ENCODE assay signal across 1 cellular context in the genomic region with DNA sequence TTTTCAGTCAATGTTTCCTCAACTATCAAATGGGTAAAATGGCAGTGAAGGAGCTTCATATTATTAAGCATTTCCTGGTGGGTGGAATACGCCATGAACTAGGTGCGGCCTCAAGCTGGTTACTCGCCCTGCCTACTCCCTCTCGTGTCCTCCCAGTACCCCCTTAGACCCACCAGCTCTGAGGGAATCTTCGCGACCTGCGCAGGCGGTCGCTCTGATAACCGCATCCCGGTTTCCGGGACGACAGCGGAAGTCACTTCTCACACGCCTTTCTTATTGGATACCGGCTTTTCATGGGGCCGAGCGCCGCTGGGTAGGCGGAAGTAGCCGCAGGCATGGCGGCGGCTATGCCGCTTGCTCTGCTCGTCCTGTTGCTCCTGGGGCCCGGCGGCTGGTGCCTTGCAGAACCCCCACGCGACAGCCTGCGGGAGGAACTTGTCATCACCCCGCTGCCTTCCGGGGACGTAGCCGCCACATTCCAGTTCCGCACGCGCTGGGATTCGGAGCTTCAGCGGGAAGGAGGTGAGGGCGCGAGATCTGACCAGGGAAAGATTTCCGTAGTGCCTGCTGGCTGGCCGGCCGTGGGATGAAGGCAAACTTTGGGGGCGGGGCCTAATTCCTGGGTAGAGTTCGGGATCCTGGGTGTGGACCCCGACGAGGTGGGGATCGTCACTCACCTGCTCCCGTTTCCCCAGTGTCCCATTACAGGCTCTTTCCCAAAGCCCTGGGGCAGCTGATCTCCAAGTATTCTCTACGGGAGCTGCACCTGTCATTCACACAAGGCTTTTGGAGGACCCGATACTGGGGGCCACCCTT.
TF ChIP-seq lines count a peak whose summit lies in the region.

A gene (plus strand): TSS at position 320 of the 816 bp plus-strand sequence. CDS start 16 bp downstream, at position 336.

TF ChIP-seq in HepG2, 621 proteins besides CTCF, POLR2A, EP300 and RAD21 (continued from another document and continues in another):
- TF ChIP-seq, protein P1, sequence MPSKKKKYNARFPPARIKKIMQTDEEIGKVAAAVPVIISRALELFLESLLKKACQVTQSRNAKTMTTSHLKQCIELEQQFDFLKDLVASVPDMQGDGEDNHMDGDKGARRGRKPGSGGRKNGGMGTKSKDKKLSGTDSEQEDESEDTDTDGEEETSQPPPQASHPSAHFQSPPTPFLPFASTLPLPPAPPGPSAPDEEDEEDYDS (CRISPR knock-in tag; IDR thresholded peaks at IDR 0.05) = peak; percentile 92
- TF ChIP-seq, protein P2, sequence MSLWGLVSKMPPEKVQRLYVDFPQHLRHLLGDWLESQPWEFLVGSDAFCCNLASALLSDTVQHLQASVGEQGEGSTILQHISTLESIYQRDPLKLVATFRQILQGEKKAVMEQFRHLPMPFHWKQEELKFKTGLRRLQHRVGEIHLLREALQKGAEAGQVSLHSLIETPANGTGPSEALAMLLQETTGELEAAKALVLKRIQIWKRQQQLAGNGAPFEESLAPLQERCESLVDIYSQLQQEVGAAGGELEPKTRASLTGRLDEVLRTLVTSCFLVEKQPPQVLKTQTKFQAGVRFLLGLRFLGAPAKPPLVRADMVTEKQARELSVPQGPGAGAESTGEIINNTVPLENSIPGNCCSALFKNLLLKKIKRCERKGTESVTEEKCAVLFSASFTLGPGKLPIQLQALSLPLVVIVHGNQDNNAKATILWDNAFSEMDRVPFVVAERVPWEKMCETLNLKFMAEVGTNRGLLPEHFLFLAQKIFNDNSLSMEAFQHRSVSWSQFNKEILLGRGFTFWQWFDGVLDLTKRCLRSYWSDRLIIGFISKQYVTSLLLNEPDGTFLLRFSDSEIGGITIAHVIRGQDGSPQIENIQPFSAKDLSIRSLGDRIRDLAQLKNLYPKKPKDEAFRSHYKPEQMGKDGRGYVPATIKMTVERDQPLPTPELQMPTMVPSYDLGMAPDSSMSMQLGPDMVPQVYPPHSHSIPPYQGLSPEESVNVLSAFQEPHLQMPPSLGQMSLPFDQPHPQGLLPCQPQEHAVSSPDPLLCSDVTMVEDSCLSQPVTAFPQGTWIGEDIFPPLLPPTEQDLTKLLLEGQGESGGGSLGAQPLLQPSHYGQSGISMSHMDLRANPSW (CRISPR knock-in tag; IDR thresholded peaks at IDR 0.05; ENCODE audit: borderline replicate concordance) = 0 out of 2 replicates have a peak, but pooled peaks have one; percentile 32
- peak; percentile 82; the same call in 1 of the 2 replicates for TF ChIP-seq ZNF713 (CRISPR knock-in tag; IDR thresholded peaks at IDR 0.05)
- TF ChIP-seq, protein P3, sequence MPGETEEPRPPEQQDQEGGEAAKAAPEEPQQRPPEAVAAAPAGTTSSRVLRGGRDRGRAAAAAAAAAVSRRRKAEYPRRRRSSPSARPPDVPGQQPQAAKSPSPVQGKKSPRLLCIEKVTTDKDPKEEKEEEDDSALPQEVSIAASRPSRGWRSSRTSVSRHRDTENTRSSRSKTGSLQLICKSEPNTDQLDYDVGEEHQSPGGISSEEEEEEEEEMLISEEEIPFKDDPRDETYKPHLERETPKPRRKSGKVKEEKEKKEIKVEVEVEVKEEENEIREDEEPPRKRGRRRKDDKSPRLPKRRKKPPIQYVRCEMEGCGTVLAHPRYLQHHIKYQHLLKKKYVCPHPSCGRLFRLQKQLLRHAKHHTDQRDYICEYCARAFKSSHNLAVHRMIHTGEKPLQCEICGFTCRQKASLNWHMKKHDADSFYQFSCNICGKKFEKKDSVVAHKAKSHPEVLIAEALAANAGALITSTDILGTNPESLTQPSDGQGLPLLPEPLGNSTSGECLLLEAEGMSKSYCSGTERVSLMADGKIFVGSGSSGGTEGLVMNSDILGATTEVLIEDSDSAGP (CRISPR knock-in tag; IDR thresholded peaks at IDR 0.05; ENCODE audit: borderline replicate concordance) = peak; percentile 96
- TF ChIP-seq, protein P4, sequence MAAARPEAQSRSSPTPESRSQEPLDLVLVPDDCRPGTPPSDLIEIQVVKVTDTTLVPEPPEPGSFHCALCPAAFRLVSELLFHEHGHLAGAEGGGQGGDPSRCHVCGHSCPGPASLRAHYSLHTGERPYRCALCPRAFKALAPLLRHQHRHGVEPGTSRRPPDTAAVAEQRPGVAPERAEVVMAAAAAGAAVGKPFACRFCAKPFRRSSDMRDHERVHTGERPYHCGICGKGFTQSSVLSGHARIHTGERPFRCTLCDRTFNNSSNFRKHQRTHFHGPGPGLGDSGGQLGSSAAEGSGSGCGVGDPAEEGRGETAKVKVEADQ (CRISPR knock-in tag; IDR thresholded peaks at IDR 0.05; ENCODE audit: borderline replicate concordance) = peak; percentile 73
- TF ChIP-seq NFIC (IDR thresholded peaks at IDR 0.05; ENCODE audit: low read length) = 0 out of 2 replicates have a peak, but pooled peaks have one; percentile 69
- no peak for TF ChIP-seq HOXA7 (CRISPR knock-in tag; IDR thresholded peaks at IDR 0.05)
- TF ChIP-seq RORA (CRISPR knock-in tag; IDR thresholded peaks at IDR 0.05) = no peak
- TF ChIP-seq MXI1 (IDR thresholded peaks at IDR 0.05; ENCODE audit: borderline replicate concordance, low read depth, low read length) = peak; percentile 97; the same call in 2 of the 3 replicates
- peak; percentile 56 to 88; a peak in 2 of 4 replicates for TF ChIP-seq KLF16 (CRISPR knock-in tag; IDR thresholded peaks at IDR 0.05)
- TF ChIP-seq ZNF883 (CRISPR knock-in tag; IDR thresholded peaks at IDR 0.05; ENCODE audit: not compliant biosample characterization) = peak; percentile 95
- TF ChIP-seq, protein P5, sequence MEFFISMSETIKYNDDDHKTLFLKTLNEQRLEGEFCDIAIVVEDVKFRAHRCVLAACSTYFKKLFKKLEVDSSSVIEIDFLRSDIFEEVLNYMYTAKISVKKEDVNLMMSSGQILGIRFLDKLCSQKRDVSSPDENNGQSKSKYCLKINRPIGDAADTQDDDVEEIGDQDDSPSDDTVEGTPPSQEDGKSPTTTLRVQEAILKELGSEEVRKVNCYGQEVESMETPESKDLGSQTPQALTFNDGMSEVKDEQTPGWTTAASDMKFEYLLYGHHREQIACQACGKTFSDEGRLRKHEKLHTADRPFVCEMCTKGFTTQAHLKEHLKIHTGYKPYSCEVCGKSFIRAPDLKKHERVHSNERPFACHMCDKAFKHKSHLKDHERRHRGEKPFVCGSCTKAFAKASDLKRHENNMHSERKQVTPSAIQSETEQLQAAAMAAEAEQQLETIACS (CRISPR knock-in tag; IDR thresholded peaks at IDR 0.05) = no peak
- TF ChIP-seq, protein P6, sequence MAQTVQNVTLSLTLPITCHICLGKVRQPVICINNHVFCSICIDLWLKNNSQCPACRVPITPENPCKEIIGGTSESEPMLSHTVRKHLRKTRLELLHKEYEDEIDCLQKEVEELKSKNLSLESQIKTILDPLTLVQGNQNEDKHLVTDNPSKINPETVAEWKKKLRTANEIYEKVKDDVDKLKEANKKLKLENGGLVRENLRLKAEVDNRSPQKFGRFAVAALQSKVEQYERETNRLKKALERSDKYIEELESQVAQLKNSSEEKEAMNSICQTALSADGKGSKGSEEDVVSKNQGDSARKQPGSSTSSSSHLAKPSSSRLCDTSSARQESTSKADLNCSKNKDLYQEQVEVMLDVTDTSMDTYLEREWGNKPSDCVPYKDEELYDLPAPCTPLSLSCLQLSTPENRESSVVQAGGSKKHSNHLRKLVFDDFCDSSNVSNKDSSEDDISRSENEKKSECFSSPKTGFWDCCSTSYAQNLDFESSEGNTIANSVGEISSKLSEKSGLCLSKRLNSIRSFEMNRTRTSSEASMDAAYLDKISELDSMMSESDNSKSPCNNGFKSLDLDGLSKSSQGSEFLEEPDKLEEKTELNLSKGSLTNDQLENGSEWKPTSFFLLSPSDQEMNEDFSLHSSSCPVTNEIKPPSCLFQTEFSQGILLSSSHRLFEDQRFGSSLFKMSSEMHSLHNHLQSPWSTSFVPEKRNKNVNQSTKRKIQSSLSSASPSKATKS (CRISPR knock-in tag; IDR thresholded peaks at IDR 0.05) = no peak
- TF ChIP-seq SIX4 (CRISPR knock-in tag; IDR thresholded peaks at IDR 0.05) = no peak
- peak; percentile 88 for TF ChIP-seq SIN3A (IDR thresholded peaks at IDR 0.05; ENCODE audit: borderline replicate concordance, low read depth, low read length)
- TF ChIP-seq CENPX (CRISPR knock-in tag; IDR thresholded peaks at IDR 0.05) = no peak
- TF ChIP-seq MBD4 (IDR thresholded peaks at IDR 0.05; ENCODE audit: borderline replicate concordance, low read length) = no peak
- TF ChIP-seq ETV5 (CRISPR knock-in tag; IDR thresholded peaks at IDR 0.05; ENCODE audit: borderline replicate concordance) = peak; percentile 79
- TF ChIP-seq, protein P7, sequence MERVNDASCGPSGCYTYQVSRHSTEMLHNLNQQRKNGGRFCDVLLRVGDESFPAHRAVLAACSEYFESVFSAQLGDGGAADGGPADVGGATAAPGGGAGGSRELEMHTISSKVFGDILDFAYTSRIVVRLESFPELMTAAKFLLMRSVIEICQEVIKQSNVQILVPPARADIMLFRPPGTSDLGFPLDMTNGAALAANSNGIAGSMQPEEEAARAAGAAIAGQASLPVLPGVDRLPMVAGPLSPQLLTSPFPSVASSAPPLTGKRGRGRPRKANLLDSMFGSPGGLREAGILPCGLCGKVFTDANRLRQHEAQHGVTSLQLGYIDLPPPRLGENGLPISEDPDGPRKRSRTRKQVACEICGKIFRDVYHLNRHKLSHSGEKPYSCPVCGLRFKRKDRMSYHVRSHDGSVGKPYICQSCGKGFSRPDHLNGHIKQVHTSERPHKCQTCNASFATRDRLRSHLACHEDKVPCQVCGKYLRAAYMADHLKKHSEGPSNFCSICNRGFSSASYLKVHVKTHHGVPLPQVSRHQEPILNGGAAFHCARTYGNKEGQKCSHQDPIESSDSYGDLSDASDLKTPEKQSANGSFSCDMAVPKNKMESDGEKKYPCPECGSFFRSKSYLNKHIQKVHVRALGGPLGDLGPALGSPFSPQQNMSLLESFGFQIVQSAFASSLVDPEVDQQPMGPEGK (CRISPR knock-in tag; IDR thresholded peaks at IDR 0.05) = peak; percentile 50
- TF ChIP-seq NR2F2 (IDR thresholded peaks at IDR 0.05; ENCODE audit: borderline replicate concordance, low read depth) = no peak
- no peak for TF ChIP-seq PRPF4 (IDR thresholded peaks at IDR 0.05; ENCODE audit: low read depth, low read length, poor library complexity, severe bottlenecking)
- no peak for TF ChIP-seq NPAS2 (CRISPR knock-in tag; IDR thresholded peaks at IDR 0.05; ENCODE audit: borderline replicate concordance)
- peak; percentile 88; the same call in 1 of the 2 replicates for TF ChIP-seq ZNF547 (CRISPR knock-in tag; IDR thresholded peaks at IDR 0.05)
- peak; percentile 98 for TF ChIP-seq ZNF598 (CRISPR knock-in tag; IDR thresholded peaks at IDR 0.05; ENCODE audit: borderline replicate concordance)
- TF ChIP-seq, protein P8, sequence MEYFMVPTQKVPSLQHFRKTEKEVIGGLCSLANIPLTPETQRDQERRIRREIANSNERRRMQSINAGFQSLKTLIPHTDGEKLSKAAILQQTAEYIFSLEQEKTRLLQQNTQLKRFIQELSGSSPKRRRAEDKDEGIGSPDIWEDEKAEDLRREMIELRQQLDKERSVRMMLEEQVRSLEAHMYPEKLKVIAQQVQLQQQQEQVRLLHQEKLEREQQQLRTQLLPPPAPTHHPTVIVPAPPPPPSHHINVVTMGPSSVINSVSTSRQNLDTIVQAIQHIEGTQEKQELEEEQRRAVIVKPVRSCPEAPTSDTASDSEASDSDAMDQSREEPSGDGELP (IDR thresholded peaks at IDR 0.05; ENCODE audit: borderline replicate concordance, low read depth) = peak; percentile 31; the same call in 1 of the 2 replicates
- TF ChIP-seq KLF9 (CRISPR knock-in tag; IDR thresholded peaks at IDR 0.05; ENCODE audit: low read depth) = no peak; the same call in 1 of the 2 replicates
- TF ChIP-seq MLLT10 (CRISPR knock-in tag; IDR thresholded peaks at IDR 0.05) = no peak
- 0 out of 2 replicates have a peak, but pooled peaks have one; percentile 32 for TF ChIP-seq ARNTL (CRISPR knock-in tag; IDR thresholded peaks at IDR 0.05)
- TF ChIP-seq GTF3A (CRISPR knock-in tag; conservative IDR thresholded peaks at IDR 0.05) = no peak
- 0 out of 2 replicates have a peak, but pooled peaks have one; percentile 59 for TF ChIP-seq ZC3H4 (CRISPR knock-in tag; IDR thresholded peaks at IDR 0.05; ENCODE audit: borderline replicate concordance)
- TF ChIP-seq YEATS4 (CRISPR knock-in tag; IDR thresholded peaks at IDR 0.05; ENCODE audit: borderline replicate concordance) = peak; percentile 93
- no peak for TF ChIP-seq SMARCE1 (IDR thresholded peaks at IDR 0.05; ENCODE audit: borderline replicate concordance)
- TF ChIP-seq HIVEP1 (CRISPR knock-in tag; IDR thresholded peaks at IDR 0.05) = peak; percentile 88
- TF ChIP-seq, protein P9, sequence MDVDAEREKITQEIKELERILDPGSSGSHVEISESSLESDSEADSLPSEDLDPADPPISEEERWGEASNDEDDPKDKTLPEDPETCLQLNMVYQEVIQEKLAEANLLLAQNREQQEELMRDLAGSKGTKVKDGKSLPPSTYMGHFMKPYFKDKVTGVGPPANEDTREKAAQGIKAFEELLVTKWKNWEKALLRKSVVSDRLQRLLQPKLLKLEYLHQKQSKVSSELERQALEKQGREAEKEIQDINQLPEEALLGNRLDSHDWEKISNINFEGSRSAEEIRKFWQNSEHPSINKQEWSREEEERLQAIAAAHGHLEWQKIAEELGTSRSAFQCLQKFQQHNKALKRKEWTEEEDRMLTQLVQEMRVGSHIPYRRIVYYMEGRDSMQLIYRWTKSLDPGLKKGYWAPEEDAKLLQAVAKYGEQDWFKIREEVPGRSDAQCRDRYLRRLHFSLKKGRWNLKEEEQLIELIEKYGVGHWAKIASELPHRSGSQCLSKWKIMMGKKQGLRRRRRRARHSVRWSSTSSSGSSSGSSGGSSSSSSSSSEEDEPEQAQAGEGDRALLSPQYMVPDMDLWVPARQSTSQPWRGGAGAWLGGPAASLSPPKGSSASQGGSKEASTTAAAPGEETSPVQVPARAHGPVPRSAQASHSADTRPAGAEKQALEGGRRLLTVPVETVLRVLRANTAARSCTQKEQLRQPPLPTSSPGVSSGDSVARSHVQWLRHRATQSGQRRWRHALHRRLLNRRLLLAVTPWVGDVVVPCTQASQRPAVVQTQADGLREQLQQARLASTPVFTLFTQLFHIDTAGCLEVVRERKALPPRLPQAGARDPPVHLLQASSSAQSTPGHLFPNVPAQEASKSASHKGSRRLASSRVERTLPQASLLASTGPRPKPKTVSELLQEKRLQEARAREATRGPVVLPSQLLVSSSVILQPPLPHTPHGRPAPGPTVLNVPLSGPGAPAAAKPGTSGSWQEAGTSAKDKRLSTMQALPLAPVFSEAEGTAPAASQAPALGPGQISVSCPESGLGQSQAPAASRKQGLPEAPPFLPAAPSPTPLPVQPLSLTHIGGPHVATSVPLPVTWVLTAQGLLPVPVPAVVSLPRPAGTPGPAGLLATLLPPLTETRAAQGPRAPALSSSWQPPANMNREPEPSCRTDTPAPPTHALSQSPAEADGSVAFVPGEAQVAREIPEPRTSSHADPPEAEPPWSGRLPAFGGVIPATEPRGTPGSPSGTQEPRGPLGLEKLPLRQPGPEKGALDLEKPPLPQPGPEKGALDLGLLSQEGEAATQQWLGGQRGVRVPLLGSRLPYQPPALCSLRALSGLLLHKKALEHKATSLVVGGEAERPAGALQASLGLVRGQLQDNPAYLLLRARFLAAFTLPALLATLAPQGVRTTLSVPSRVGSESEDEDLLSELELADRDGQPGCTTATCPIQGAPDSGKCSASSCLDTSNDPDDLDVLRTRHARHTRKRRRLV (CRISPR knock-in tag; IDR thresholded peaks at IDR 0.05) = no peak
- no peak for TF ChIP-seq FOXP1 (IDR thresholded peaks at IDR 0.05)
- TF ChIP-seq FOXP1 (CRISPR knock-in tag; IDR thresholded peaks at IDR 0.05) = no peak
- TF ChIP-seq CBFB (CRISPR knock-in tag; IDR thresholded peaks at IDR 0.05) = peak; percentile 85
- peak; percentile 76; the same call in 1 of the 2 replicates for TF ChIP-seq MTF2 (CRISPR knock-in tag; IDR thresholded peaks at IDR 0.05; ENCODE audit: borderline replicate concordance)
- TF ChIP-seq RXRA (CRISPR knock-in tag; IDR thresholded peaks at IDR 0.05) = peak; percentile 87
- no peak for TF ChIP-seq NFIB (CRISPR knock-in tag; IDR thresholded peaks at IDR 0.05; ENCODE audit: borderline replicate concordance)
- TF ChIP-seq ZNF746 (CRISPR knock-in tag; IDR thresholded peaks at IDR 0.05) = peak; percentile 50; the same call in 1 of the 2 replicates
- TF ChIP-seq TSC22D2 (CRISPR knock-in tag; IDR thresholded peaks at IDR 0.05; ENCODE audit: borderline replicate concordance) = peak; percentile 82
- peak; percentile 78 for TF ChIP-seq IRF2 (CRISPR knock-in tag; IDR thresholded peaks at IDR 0.05)
